25 cellular contexts compared by ENCODE assay signal in genomic region chr22:40838486-40838885, GRCh38. TPM values are rescaled to one million over a fixed set of nuclear protein-coding genes. Genes with fewer than 3 reads are reported as not detected.
"Had no signal": no experiment of that assay in that cellular context is flagged by ENCODE, and none has a peak within 500 bp of the region (broad histone marks: within the 10 kb centered on the region; RNA-seq: fewer than 3 reads in every experiment).

No MANE protein-coding gene starts in this region.

- H3K27ac ChIP-seq: neutrophil, parathyroid adenoma, sigmoid colon, thoracic aorta had no signal

- H3K27me3 ChIP-seq: neutrophil, sigmoid colon had no signal

- H3K9me3 ChIP-seq: neutrophil, thoracic aorta had no signal

- H3K9me3 Mint-ChIP-seq: activated naive CD8-positive, alpha-beta T cell treated with anti-CD3 and anti-CD28 coated beads, Interleukin-2, amount 10 ng/mL, durations not matched to agents 7 days and 5 days; brain; effector memory CD8-positive, alpha-beta T cell; naive thymus-derived CD8-positive, alpha-beta T cell; stimulated activated effector memory CD8-positive, alpha-beta T cell treated with anti-CD3 and anti-CD28 coated beads, Interleukin-12 subunit alpha, Interleukin-12 subunit beta, amount 100 ng/mL, for 72 hours; T-cell had no signal

- H3K4me3 ChIP-seq: sigmoid colon, thoracic aorta had no signal

- H3K4me1 ChIP-seq: parathyroid adenoma had no signal

- ATAC-seq: effector memory CD8-positive, alpha-beta T cell; naive thymus-derived CD8-positive, alpha-beta T cell; stimulated activated effector memory CD8-positive, alpha-beta T cell treated with anti-CD3 and anti-CD28 coated beads, Interleukin-12 subunit alpha, Interleukin-12 subunit beta, amount 100 ng/mL, for 72 hours; T-cell had no signal

- H3K27me3 Mint-ChIP-seq: activated naive CD8-positive, alpha-beta T cell treated with anti-CD3 and anti-CD28 coated beads, Interleukin-2, amount 10 ng/mL, durations not matched to agents 7 days and 5 days; brain; effector memory CD8-positive, alpha-beta T cell; naive thymus-derived CD8-positive, alpha-beta T cell; T-cell had no signal

- H3K4me3 Mint-ChIP-seq: activated naive CD8-positive, alpha-beta T cell treated with anti-CD3 and anti-CD28 coated beads, Interleukin-2, amount 10 ng/mL, durations not matched to agents 7 days and 5 days; brain; effector memory CD8-positive, alpha-beta T cell; naive thymus-derived CD8-positive, alpha-beta T cell; stimulated activated effector memory CD8-positive, alpha-beta T cell treated with anti-CD3 and anti-CD28 coated beads, Interleukin-12 subunit alpha, Interleukin-12 subunit beta, amount 100 ng/mL, for 72 hours; T-cell had no signal

- DNase-seq: activated CD4-positive, alpha-beta T cell treated with anti-CD3 and anti-CD28 coated beads for 48 hours; activated CD4-positive, CD25-positive, alpha-beta regulatory T cell; activated CD8-positive, alpha-beta memory T cell treated with anti-CD3 and anti-CD28 coated beads for 24 hours; activated CD8-positive, alpha-beta memory T cell treated with anti-CD3 and anti-CD28 coated beads, Interleukin-2, amount 50 U/mL, for 48 hours; activated naive CD4-positive, alpha-beta T cell; activated naive CD8-positive, alpha-beta T cell treated with anti-CD3 and anti-CD28 coated beads, Interleukin-2, amount 10 ng/mL, durations not matched to agents 7 days and 5 days; anterior cingulate cortex; caudate nucleus; effector memory CD8-positive, alpha-beta T cell; foreskin fibroblast; mesenchymal stem cell; naive thymus-derived CD8-positive, alpha-beta T cell; sigmoid colon; stimulated activated CD4-positive, alpha-beta T cell treated with anti-CD3 and anti-CD28 coated beads, Interleukin-4, amount 100 ng/mL, for 24 hours; T-cell; T-helper 9 cell had no signal

- H3K27ac Mint-ChIP-seq: activated naive CD8-positive, alpha-beta T cell treated with anti-CD3 and anti-CD28 coated beads, Interleukin-2, amount 10 ng/mL, durations not matched to agents 7 days and 5 days; stimulated activated effector memory CD8-positive, alpha-beta T cell treated with anti-CD3 and anti-CD28 coated beads, Interleukin-12 subunit alpha, Interleukin-12 subunit beta, amount 100 ng/mL, for 72 hours had no signal

RNA-seq across cellular contexts. Expression of gene DNAJB7, which starts 23.4 kb away (rescaled TPM):
- total RNA-seq: activated naive CD8-positive, alpha-beta T cell treated with anti-CD3 and anti-CD28 coated beads, Interleukin-2, amount 10 ng/mL, durations not matched to agents 7 days and 5 days; dermis microvascular lymphatic vessel endothelial cell; glomerular endothelial cell; lower leg skin; naive thymus-derived CD8-positive, alpha-beta T cell; renal cortical epithelial cell; sigmoid colon; T-cell; thoracic aorta had no signal
